In genomic region chr7:1893025-1893424, GRCh38 we compare ENCODE assay signal across 17 cellular contexts.
DNase-seq lines count a peak whose midpoint lies in the region; ATAC-seq lines count a peak whose summit lies in the region.
"Had no signal": no experiment of that assay in that cellular context is flagged by ENCODE, and none has a peak within 500 bp of the region (broad histone marks: within the 10 kb centered on the region; RNA-seq: fewer than 3 reads in every experiment).

No MANE protein-coding gene starts in this region.

- DNase-seq in right cardiac atrium: peak in 2 of 3 donors; percentile 16 to 41
- DNase-seq in left cardiac atrium: no peak
- DNase-seq in NCI-H2227 treated with DMSO at 0.1 percent for 48 hours (lab: John Stamatoyannopoulos, UW): peak; percentile 26
- peak; percentile 10 for DNase-seq in fibroblast of peridontal ligament (ENCODE audit: extremely low read depth)
- no peak for DNase-seq in neuronal stem cell (ENCODE audit: low spot score)
- DNase-seq in medulla oblongata (ENCODE audit: extremely low spot score): no peak
- no peak for DNase-seq in NCI-H2196 (lab: John Stamatoyannopoulos, UW; ENCODE audit: unreplicated experiment)
- DNase-seq: CD8-positive, alpha-beta memory T cell; DMS79; MM.1S; NCI-H1092; NCI-H1436 treated with DMSO at 0.1 percent for 48 hours; NCI-H2029; NCI-H2171 treated with DMSO at 0.1 percent for 48 hours; NCI-H510A treated with DMSO at 0.1 percent for 48 hours had no signal

- no peak overlapping the region for H3K23ac ChIP-seq in neuronal stem cell (ENCODE audit: low read depth, low read length, poor library complexity)

- no peak overlapping the region for H3K14ac ChIP-seq in neuronal stem cell (ENCODE audit: low read length)

- intact Hi-C loops in right cardiac atrium (cut with DNase I): loop anchor here in 1 of 4 donors (10.0 kb wide), 1 partner anchor 228 kb away; no protein-coding TSS in a partner anchor
- intact Hi-C loops in left cardiac atrium (cut with DNase I): no loop called here

- no peak overlapping the region for H3K4ac ChIP-seq in neuronal stem cell (ENCODE audit: low read length)

- no peak overlapping the region for H4K91ac ChIP-seq in neuronal stem cell (ENCODE audit: low read depth, low read length, poor library complexity)

- H3K4me3 ChIP-seq in right cardiac atrium (ENCODE audit: low read length): no peak overlapping the region
- no peak overlapping the region for H3K4me3 ChIP-seq in neuronal stem cell (ENCODE audit: low read length in 2 of 2)

- no peak overlapping the region for H2BK12ac ChIP-seq in neuronal stem cell (ENCODE audit: low read length)

- peaks cover 9% of the 10 kb centered on the region for H3K79me1 ChIP-seq in neuronal stem cell (ENCODE audit: low read depth, low read length)

- H3K9me3 ChIP-seq in right cardiac atrium (ENCODE audit: control insufficient read depth, low read length) (no peaks in the 10 kb centered on the region), neuronal stem cell (replicated peaks in 1 of 2; ENCODE audit: control insufficient read depth in 2 of 2, insufficient read depth in 1 of 2, low read depth in 1 of 2, low read length in 2 of 2) (peaks cover 3 to 7% of the 10 kb centered on the region in 2 donors)

- no peak overlapping the region for H3K4me2 ChIP-seq in neuronal stem cell (ENCODE audit: insufficient read depth, low read length, poor library complexity, severe bottlenecking)

- peak overlapping the region; percentile 80 for H3K18ac ChIP-seq in neuronal stem cell (ENCODE audit: low read length)

- H4K8ac ChIP-seq in neuronal stem cell (ENCODE audit: low read depth, low read length): no peak overlapping the region

- H2BK120ac ChIP-seq in neuronal stem cell (ENCODE audit: low read depth, low read length): no peak overlapping the region

- H3K36me3 ChIP-seq in neuronal stem cell (replicated peaks in 1 of 2; ENCODE audit: control insufficient read depth in 2 of 2, insufficient read depth in 2 of 2, low read length in 2 of 2): peaks cover 11 to 21% of the 10 kb centered on the region in 2 donors

- H3K27ac ChIP-seq in right cardiac atrium (ENCODE audit: low read length) (no peak overlapping the region), neuronal stem cell (replicated peaks; ENCODE audit: low read length) (no peak overlapping the region)

- H2AFZ ChIP-seq in neuronal stem cell (ENCODE audit: low read length): no peak overlapping the region

- H3K9ac ChIP-seq in neuronal stem cell (ENCODE audit: low read depth, low read length, poor library complexity): no peak overlapping the region

- H3K4me1 ChIP-seq in right cardiac atrium (ENCODE audit: control insufficient read depth, insufficient read depth, low read length) (peaks cover 3% of the 10 kb centered on the region), neuronal stem cell (ENCODE audit: control insufficient read depth in 2 of 2, insufficient read depth in 1 of 2, low read depth in 1 of 2, low read length in 2 of 2) (peaks cover 0 to 10% of the 10 kb centered on the region in 2 donors)

- no peaks in the 10 kb centered on the region for H3K27me3 ChIP-seq in right cardiac atrium (ENCODE audit: control insufficient read depth, insufficient read depth)
- no peaks in the 10 kb centered on the region for H3K27me3 ChIP-seq in neuronal stem cell (ENCODE audit: control insufficient read depth in 3 of 3, insufficient read depth in 3 of 3, low read depth in 1 of 3, low read length in 3 of 3)

- no peak overlapping the region for H2BK15ac ChIP-seq in neuronal stem cell (ENCODE audit: low read length)

- H2AK5ac ChIP-seq in neuronal stem cell (ENCODE audit: low read depth, low read length): no peak overlapping the region

- H2BK5ac ChIP-seq in neuronal stem cell (ENCODE audit: low read length): no peak overlapping the region

- WGBS in right cardiac atrium: 61% methylated on average over 11 of the region's 11 CpGs
- no CpG with 5 or more reads among the region's 11 CpGs for WGBS in neuronal stem cell (ENCODE audit: extremely low coverage in 2 of 2, insufficient read length in 2 of 2, insufficient replicate concordance in 1 of 2), 2 donors

- no peak for ATAC-seq in right cardiac atrium
- ATAC-seq in left cardiac atrium: no peak
- ATAC-seq in HG02610 (IDR thresholded peaks at IDR 0.05; ENCODE audit: unreplicated experiment): no peak
- ATAC-seq: HCT116 had no signal

Comparison
In these comparisons a context has a peak if more than half of its experiments do, and no peak if none do; other contexts are left out.
1. DNase-seq: peak in right cardiac atrium (2 of 3), NCI-H2227 treated with DMSO at 0.1 percent for 48 hours (single experiment) and fibroblast of peridontal ligament (single experiment); none in left cardiac atrium (single experiment), neuronal stem cell (single experiment), medulla oblongata (single experiment) and NCI-H2196 (single experiment).